Comparison of ENCODE assay signal across 8 cellular contexts in genomic region chr7:107725138-107725740, GRCh38. TPM values are rescaled to one million over a fixed set of nuclear protein-coding genes. Genes with fewer than 3 reads are reported as not detected.
DNase-seq lines count a peak whose midpoint lies in the region; ATAC-seq and TF ChIP-seq lines count a peak whose summit lies in the region.

No MANE protein-coding gene starts in this region.

- CTCF ChIA-PET in BJ (lab: Yijun Ruan, JAX): interaction anchor here (0.7 to 8.3 kb wide), 11 partner anchors 8 to 531 kb away, joined by 3 to 75 read pairs (median 3); no protein-coding TSS in a partner anchor

- peak; percentile 53 for TF ChIP-seq CTCF in BJ (IDR thresholded peaks at IDR 0.05; ENCODE audit: insufficient read depth, low read depth, low read length)
- peak; percentile 61 for TF ChIP-seq CTCF in fibroblast of the aortic adventitia (IDR thresholded peaks at IDR 0.05; ENCODE audit: insufficient read depth, low read length)
- TF ChIP-seq CTCF in prostate gland (IDR thresholded peaks at IDR 0.05): peak; percentile 43 to 81 (median 78)

- no peak overlapping the region for H3K4me3 ChIP-seq in BJ (ENCODE audit: low read depth, low read length)
- no peak overlapping the region for H3K4me3 ChIP-seq in fibroblast of the aortic adventitia (ENCODE audit: low read depth, low read length)
- no peak overlapping the region for H3K4me3 ChIP-seq in prostate gland

- H3K4me1 Mint-ChIP-seq in activated T-cell treated with anti-CD3 and anti-CD28 coated beads, Interleukin-2, amount 50 U/mL, for 4 hours (ENCODE audit: low read depth): no peaks in the 10 kb centered on the region

- no peaks in the 10 kb centered on the region for H3K9me3 ChIP-seq in prostate gland

- ATAC-seq in activated T-cell treated with anti-CD3 and anti-CD28 coated beads, Interleukin-2, amount 50 U/mL, for 4 hours: peak in 1 of 2 donors; percentile 57
- ATAC-seq in GM21619 (IDR thresholded peaks at IDR 0.05; ENCODE audit: unreplicated experiment) (no peak), GM18909 (IDR thresholded peaks at IDR 0.05; ENCODE audit: poor library complexity, unreplicated experiment) (no peak)

- H3K27me3 ChIP-seq in BJ (ENCODE audit: control insufficient read depth, insufficient read depth, low read length) (peaks cover 6% of the 10 kb centered on the region), prostate gland (replicated peaks; ENCODE audit: insufficient read depth) (no peaks in the 10 kb centered on the region)

- H3K27ac ChIP-seq in prostate gland: no peak overlapping the region

- no peaks in the 10 kb centered on the region for H3K9me3 Mint-ChIP-seq in activated T-cell treated with anti-CD3 and anti-CD28 coated beads, Interleukin-2, amount 50 U/mL, for 4 hours

- H3K36me3 Mint-ChIP-seq in activated T-cell treated with anti-CD3 and anti-CD28 coated beads, Interleukin-2, amount 50 U/mL, for 4 hours (ENCODE audit: insufficient read depth): no peaks in the 10 kb centered on the region

- DNase-seq in BJ (ENCODE audit: low read depth): no peak
- DNase-seq in GM19238 (ENCODE audit: insufficient read length, low spot score): peak; percentile 15
- peak; percentile 44 for DNase-seq in NCI-H345 treated with DMSO at 0.1 percent for 48 hours (lab: John Stamatoyannopoulos, UW; ENCODE audit: unreplicated experiment)
- peak; percentile 38 for DNase-seq in activated T-cell treated with anti-CD3 and anti-CD28 coated beads, Interleukin-2, amount 50 U/mL, for 4 hours
- DNase-seq in fibroblast of the aortic adventitia (ENCODE audit: low read depth): peak; percentile 83
- DNase-seq in prostate gland (ENCODE audit: low spot score): peak; percentile 53

- no peak overlapping the region for H3K4me3 Mint-ChIP-seq in activated T-cell treated with anti-CD3 and anti-CD28 coated beads, Interleukin-2, amount 50 U/mL, for 4 hours

- no peak for TF ChIP-seq POLR2A in prostate gland (IDR thresholded peaks at IDR 0.05)

- intact Hi-C loops in prostate gland (cut with DNase I): no loop called here

- no peaks in the 10 kb centered on the region for H3K4me1 ChIP-seq in prostate gland (replicated peaks)

- H3K36me3 ChIP-seq in BJ (ENCODE audit: control insufficient read depth, insufficient read depth, low read length) (no peaks in the 10 kb centered on the region), prostate gland (no peaks in the 10 kb centered on the region)

- POLR2A ChIA-PET in BJ (lab: Charles Lee): no interaction called here

- peaks cover 13% of the 10 kb centered on the region for H3K27me3 Mint-ChIP-seq in activated T-cell treated with anti-CD3 and anti-CD28 coated beads, Interleukin-2, amount 50 U/mL, for 4 hours (ENCODE audit: low read depth)

- WGBS in prostate gland: 11% methylated on average over 4 of the region's 4 CpGs

RNA-seq across cellular contexts. Expression of gene CBLL1, which starts 18.7 kb away (rescaled TPM):
- polyA plus RNA-seq in BJ (2011; rRNA removed): 12.2 and 13.9 TPM in 2 replicates
- 9.4 and 11.9 TPM in 2 replicates for polyA minus RNA-seq in BJ (2011; rRNA and poly(A)+ RNA removed)
- 10 to 100 TPM; 37.2 to 45.9 (median 42.7) TPM for total RNA-seq in activated T-cell treated with anti-CD3 and anti-CD28 coated beads, Interleukin-2, amount 50 U/mL, for 4 hours
- 32.0 and 32.6 TPM in 2 replicates for total RNA-seq in fibroblast of the aortic adventitia (ENCODE audit: low replicate concordance)
- 10 to 100 TPM; 35.3 to 49.2 TPM for total RNA-seq in prostate gland
